ENCODE assay signal across 8 cellular contexts in genomic region chr13:112943309-112944125, GRCh38. TPM values are rescaled to one million over a fixed set of nuclear protein-coding genes. Genes with fewer than 3 reads are reported as not detected.
DNase-seq lines count a peak whose midpoint lies in the region; ATAC-seq, FAIRE-seq and TF ChIP-seq lines count a peak whose summit lies in the region.

No MANE protein-coding gene starts in this region.

- no peaks in the 10 kb centered on the region for H3K4me1 ChIP-seq in Panc1 (ENCODE audit: control insufficient read depth, insufficient read depth, low read length)
- H3K4me1 ChIP-seq in body of pancreas: peaks cover 15% of the 10 kb centered on the region
- peaks cover 3 to 21% (median 16%) of the 10 kb centered on the region in 6 donors for H3K4me1 ChIP-seq in spleen

- CTCF ChIA-PET in Panc1 (lab: Charles Lee): interaction anchor here (0.7 to 1.7 kb wide), 3 partner anchors 20 to 88 kb away, joined by 3 to 5 read pairs (median 4); no protein-coding TSS in a partner anchor

- peak overlapping the region; percentile 46 to 50 for H3K4me3 ChIP-seq in Panc1 (ENCODE audit: low read depth in 2 of 2, low read length in 2 of 2)
- peak overlapping the region; percentile 19 to 20 for H3K4me3 ChIP-seq in body of pancreas
- peak overlapping the region; percentile 38 to 78 (median 54) for H3K4me3 ChIP-seq in spleen

- H3K27ac ChIP-seq in Panc1 (ENCODE audit: low read length): no peak overlapping the region
- H3K27ac ChIP-seq in body of pancreas: peak overlapping the region in 3 of 4 donors; percentile 18 to 52 (median 44)
- H3K27ac ChIP-seq in spleen: peak overlapping the region in 4 of 8 donors; percentile 5 to 54 (median 42)

- H3K27me3 Mint-ChIP-seq in immature natural killer cell (ENCODE audit: low read depth in 3 of 3): peaks cover 7 to 17% (median 13%) of the 10 kb centered on the region in 3 donors

- no peaks in the 10 kb centered on the region for H3K27me3 ChIP-seq in Panc1 (ENCODE audit: control insufficient read depth, insufficient read depth, low read length)
- no peaks in the 10 kb centered on the region for H3K27me3 ChIP-seq in body of pancreas
- peaks cover 0 to 48% (median 11%) of the 10 kb centered on the region in 7 donors for H3K27me3 ChIP-seq in spleen (replicated peaks in 1 of 7)

- no peak for FAIRE-seq in GM12892 (lab: Jason Lieb, UNC)

- no peaks in the 10 kb centered on the region for H3K9me3 Mint-ChIP-seq in immature natural killer cell

- H3K4me1 Mint-ChIP-seq in immature natural killer cell: peaks cover 8 to 10% of the 10 kb centered on the region in 2 donors

- H3K36me3 Mint-ChIP-seq in immature natural killer cell: no peaks in the 10 kb centered on the region

- TF ChIP-seq POLR2A in body of pancreas (IDR thresholded peaks at IDR 0.05) (peak in 1 of 3 donors; percentile 23), spleen (IDR thresholded peaks at IDR 0.05) (no peak), GM12892 (IDR thresholded peaks at IDR 0.05; ENCODE audit: low read depth, low read length) (no peak)

- H3K9me3 ChIP-seq in Panc1 (ENCODE audit: control insufficient read depth, insufficient read depth, low read depth, low read length) (no peaks in the 10 kb centered on the region), body of pancreas (no peaks in the 10 kb centered on the region), spleen (no peaks in the 10 kb centered on the region)

- H3K27ac Mint-ChIP-seq in immature natural killer cell: no peak overlapping the region

- in situ Hi-C loops in Panc1 (cut with HindIII; ENCODE audit: low pct_unique_long_range_greater_than_20kb, low sequenced_read_pairs): no loop called here

- ATAC-seq in Right ventricle myocardium inferior: peak; percentile 67
- ATAC-seq in HG03064 (IDR thresholded peaks at IDR 0.05; ENCODE audit: low read depth, unreplicated experiment): peak; percentile 41
- ATAC-seq in Panc1: peak; percentile 80
- ATAC-seq in body of pancreas: peak; percentile 66

- no peaks in the 10 kb centered on the region for H3K36me3 ChIP-seq in Panc1 (ENCODE audit: control insufficient read depth, insufficient read depth, low read length)
- H3K36me3 ChIP-seq in body of pancreas (replicated peaks in 1 of 2; ENCODE audit: insufficient read depth in 1 of 2, low read depth in 2 of 2): no peaks in the 10 kb centered on the region
- H3K36me3 ChIP-seq in spleen: no peaks in the 10 kb centered on the region

- intact Hi-C loops in Right ventricle myocardium inferior (cut with DNase I) (loop anchor here (2.0 to 10.0 kb wide), 3 partner anchors 39 to 451 kb away; no protein-coding TSS in a partner anchor), cardiac septum (cut with DNase I) (loop anchor here (2.0 to 10.0 kb wide), 3 partner anchors 85 to 449 kb away; no protein-coding TSS in a partner anchor), Panc1 (cut with micrococcal nuclease; ENCODE audit: unreplicated experiment) (loop anchor here (2.0 to 10.0 kb wide), 2 partner anchors 85 to 451 kb away; no protein-coding TSS in a partner anchor), body of pancreas (cut with DNase I) (no loop called here), spleen (cut with DNase I; ENCODE audit: low total_unique reads) (loop anchor here (5.0 kb wide), 1 partner anchor 449 kb away; no protein-coding TSS in a partner anchor)

- TF ChIP-seq CTCF in Panc1 (IDR thresholded peaks at IDR 0.05) (no peak), body of pancreas (IDR thresholded peaks at IDR 0.05) (no peak), spleen (IDR thresholded peaks at IDR 0.05 in 8 of 11, conservative IDR thresholded peaks at IDR 0.05 in 3 of 11) (no peak)

- DNase-seq in Right ventricle myocardium inferior (ENCODE audit: missing footprints): no peak
- DNase-seq in cardiac septum (ENCODE audit: low spot score): no peak
- no peak for DNase-seq in Panc1 (ENCODE audit: low read depth, low spot score)
- peak; percentile 55 to 70 (median 58) for DNase-seq in body of pancreas
- DNase-seq in immature natural killer cell: peak; percentile 6 to 25 (median 22)
- peak; percentile 83 for DNase-seq in spleen
- no peak for DNase-seq in GM12892 (ENCODE audit: insufficient read length)

- H3K4me3 Mint-ChIP-seq in immature natural killer cell: peak overlapping the region; percentile 42 to 77 (median 65)

- 2 to 24% methylated on average over 8 to 81 of the region's 81 CpGs for WGBS in body of pancreas, 2 donors
- WGBS in spleen, 5 donors: 1 to 3% (median 2%) methylated on average over 39 to 81 of the region's 81 CpGs

- POLR2A ChIA-PET in Panc1 (lab: Charles Lee): no interaction called here

- BruUV-seq in Panc1 (replicated peaks; lab: Mats Ljungman, UMichigan): no TSS peak

RNA-seq across cellular contexts. Expression of gene MCF2L, which starts 25.5 kb away (rescaled TPM):
- 45.9 TPM for total RNA-seq in Right ventricle myocardium inferior
- total RNA-seq in cardiac septum: 38.9 TPM
- 0.57 TPM for total RNA-seq in Panc1 (2021; ENCODE audit: unreplicated experiment)
- 0.74 TPM for polyA plus RNA-seq in Panc1 (2012; ENCODE audit: insufficient read length)
- total RNA-seq in body of pancreas: 10 to 100 TPM; 37.4 to 74.8 TPM
- polyA plus RNA-seq in immature natural killer cell: under 1 TPM in 1 of 3 donors, not detected in 2; 0.82 TPM
- total RNA-seq in spleen: 10 to 100 TPM in 6 of 7 donors, 1 to 10 TPM in 1; 6.6 to 21.4 (median 16.5) TPM
- 1 to 10 TPM; 4.3 to 9.0 (median 4.7) TPM for polyA plus RNA-seq in spleen
- 1.1 TPM for polyA plus RNA-seq in GM12892 (2012; ENCODE audit: missing spikeins)

Comparison
In these comparisons a context has a peak if more than half of its experiments do, and no peak if none do; other contexts are left out.
1. DNase-seq: peak in body of pancreas (4 of 4), immature natural killer cell (3 of 3) and spleen (single experiment); none in Right ventricle myocardium inferior (single experiment), cardiac septum (single experiment), Panc1 (single experiment) and GM12892 (single experiment).
2. Peak in every context shown above with its lines, with median percentiles within 50 percentile points of each other: ATAC-seq and H3K4me3 ChIP-seq.